ENCODE assay signal across 10 cellular contexts in genomic region chr6:128491041-128491642, GRCh38. TPM values are rescaled to one million over a fixed set of nuclear protein-coding genes. Genes with fewer than 3 reads are reported as not detected.
A peak's percentile ranks its signal among the peaks of the same experiment; 100 is the strongest.
DNase-seq lines count a peak whose midpoint lies in the region; ATAC-seq and TF ChIP-seq lines count a peak whose summit lies in the region.
"Had no signal": no experiment of that assay in that cellular context is flagged by ENCODE, and none has a peak within 500 bp of the region (broad histone marks: within the 10 kb centered on the region; RNA-seq: fewer than 3 reads in every experiment).

No MANE protein-coding gene starts in this region.

- peak overlapping the region; percentile 62 for H3K4me3 Mint-ChIP-seq in CD8-positive, alpha-beta T cell

- no peaks in the 10 kb centered on the region for H3K9me2 ChIP-seq in MM.1S (replicated peaks; ENCODE audit: insufficient read depth, low read length)

- 21 to 33% (median 24%) methylated on average over 3 of the region's 3 CpGs for WGBS in ovary, 3 donors

- no peak overlapping the region for H3K4me3 ChIP-seq in CD8-positive, alpha-beta T cell (ENCODE audit: low read depth, low read length)
- H3K4me3 ChIP-seq in SK-N-MC (peak overlapping the region; percentile 70), fibroblast of the aortic adventitia (ENCODE audit: low read depth, low read length) (peak overlapping the region; percentile 45), ovary (peak overlapping the region; percentile 27), MM.1S (ENCODE audit: low read length) (no peak overlapping the region)

- TF ChIP-seq CTCF in CD8-positive, alpha-beta T cell (IDR thresholded peaks at IDR 0.05) = no peak
- no peak for TF ChIP-seq CTCF in fibroblast of the aortic adventitia (IDR thresholded peaks at IDR 0.05; ENCODE audit: insufficient read depth, low read length)
- no peak for TF ChIP-seq CTCF in ovary (IDR thresholded peaks at IDR 0.05)
- TF ChIP-seq CTCF in MM.1S (IDR thresholded peaks at IDR 0.05; ENCODE audit: low read length) = no peak

- no peaks in the 10 kb centered on the region for H3K9me3 ChIP-seq in CD8-positive, alpha-beta T cell (ENCODE audit: low read length)
- no peaks in the 10 kb centered on the region for H3K9me3 ChIP-seq in SK-N-MC (ENCODE audit: low read depth, low read length)
- H3K9me3 ChIP-seq in ovary = no peaks in the 10 kb centered on the region
- no peaks in the 10 kb centered on the region for H3K9me3 ChIP-seq in MM.1S (replicated peaks; ENCODE audit: insufficient read depth, low read length)

- no peaks in the 10 kb centered on the region for H3K36me3 Mint-ChIP-seq in CD8-positive, alpha-beta T cell
- H3K36me3 Mint-ChIP-seq: activated naive CD4-positive, alpha-beta T cell treated with anti-CD3 and anti-CD28 coated beads, Interleukin-2, amount 50 U/mL, for 24 hours had no signal

- intact Hi-C loops in CD8-positive, alpha-beta T cell (cut with DNase I, micrococcal nuclease) = no loop called here
- intact Hi-C loops in ovary (cut with DNase I) = no loop called here

- no peaks in the 10 kb centered on the region for H3K27me3 ChIP-seq in CD8-positive, alpha-beta T cell (ENCODE audit: insufficient read depth, low read length)
- H3K27me3 ChIP-seq in ovary = no peaks in the 10 kb centered on the region
- H3K27me3 ChIP-seq in MM.1S (replicated peaks; ENCODE audit: insufficient read depth, low read length) = no peaks in the 10 kb centered on the region

- TF ChIP-seq POLR2A in ovary (IDR thresholded peaks at IDR 0.05) = no peak

- H3K4me1 Mint-ChIP-seq in CD8-positive, alpha-beta T cell (ENCODE audit: low read depth) = peaks cover 8% of the 10 kb centered on the region
- H3K4me1 Mint-ChIP-seq: activated naive CD4-positive, alpha-beta T cell treated with anti-CD3 and anti-CD28 coated beads, Interleukin-2, amount 50 U/mL, for 24 hours had no signal

- H3K9me3 Mint-ChIP-seq in CD8-positive, alpha-beta T cell = no peaks in the 10 kb centered on the region
- H3K9me3 Mint-ChIP-seq: activated naive CD4-positive, alpha-beta T cell treated with anti-CD3 and anti-CD28 coated beads, Interleukin-2, amount 50 U/mL, for 24 hours had no signal

- TF ChIP-seq EP300 in ovary (IDR thresholded peaks at IDR 0.05) = no peak

- no peaks in the 10 kb centered on the region for H3K79me2 ChIP-seq in MM.1S (ENCODE audit: low read length)

- H3K27ac Mint-ChIP-seq in CD8-positive, alpha-beta T cell = no peak overlapping the region
- H3K27ac Mint-ChIP-seq: activated naive CD4-positive, alpha-beta T cell treated with anti-CD3 and anti-CD28 coated beads, Interleukin-2, amount 50 U/mL, for 24 hours had no signal

- no peak overlapping the region for H3K27ac ChIP-seq in CD8-positive, alpha-beta T cell (ENCODE audit: low read depth, low read length)
- H3K27ac ChIP-seq in SK-N-MC (peak overlapping the region; percentile 74), ovary (no peak overlapping the region), MM.1S (ENCODE audit: low read length) (no peak overlapping the region)

- POLR2A ChIA-PET in CD8-positive, alpha-beta T cell (lab: Charles Lee) = no interaction called here

- H4K20me1 ChIP-seq in MM.1S (ENCODE audit: insufficient read depth, low read length) = no peaks in the 10 kb centered on the region

- no peaks in the 10 kb centered on the region for H3K36me3 ChIP-seq in CD8-positive, alpha-beta T cell (ENCODE audit: insufficient read depth, low read length)
- no peaks in the 10 kb centered on the region for H3K36me3 ChIP-seq in SK-N-MC (ENCODE audit: insufficient read depth, low read length)
- no peaks in the 10 kb centered on the region for H3K36me3 ChIP-seq in ovary
- no peaks in the 10 kb centered on the region for H3K36me3 ChIP-seq in MM.1S (replicated peaks; ENCODE audit: insufficient read depth, low read length)

- H3K4me2 ChIP-seq in MM.1S (ENCODE audit: low read depth, low read length) = no peak overlapping the region

- CTCF ChIA-PET in CD8-positive, alpha-beta T cell (lab: Charles Lee) = no interaction called here

- no peak for ATAC-seq in CD8-positive, alpha-beta T cell
- no peak for ATAC-seq in HG02981 (IDR thresholded peaks at IDR 0.05; ENCODE audit: unreplicated experiment)
- ATAC-seq in HG02763 (IDR thresholded peaks at IDR 0.05; ENCODE audit: unreplicated experiment) = no peak

- no peaks in the 10 kb centered on the region for H3K4me1 ChIP-seq in CD8-positive, alpha-beta T cell (ENCODE audit: insufficient read depth, low read length)
- H3K4me1 ChIP-seq in ovary (ENCODE audit: insufficient read depth) (peaks cover 9% of the 10 kb centered on the region), MM.1S (ENCODE audit: low read length) (no peaks in the 10 kb centered on the region)

- H3K9ac ChIP-seq in SK-N-MC (ENCODE audit: insufficient read length) = peak overlapping the region; percentile 49
- no peak overlapping the region for H3K9ac ChIP-seq in MM.1S (ENCODE audit: low read length)

- H2AFZ ChIP-seq in MM.1S (ENCODE audit: low read length) = no peak overlapping the region

- DNase-seq in CD8-positive, alpha-beta T cell = no peak
- no peak for DNase-seq in SK-N-MC (ENCODE audit: low read depth, low spot score)
- DNase-seq in fibroblast of the aortic adventitia (ENCODE audit: low read depth) = peak; percentile 45
- no peak for DNase-seq in ovary
- no peak for DNase-seq in MM.1S
- DNase-seq in SKM-1 treated with dmso at 0.1 percent for 144 hours (lab: John Stamatoyannopoulos, UW; ENCODE audit: unreplicated experiment) = no peak
- DNase-seq: NCI-H526 treated with DMSO at 0.1 percent for 48 hours had no signal

- H3F3A ChIP-seq in MM.1S (ENCODE audit: insufficient read depth, low read length) = no peaks in the 10 kb centered on the region

- H3K27me3 Mint-ChIP-seq in CD8-positive, alpha-beta T cell (ENCODE audit: low read depth) = peaks cover 8% of the 10 kb centered on the region

RNA-seq across cellular contexts. Expression of gene PTPRK, which starts 29.3 kb away (rescaled TPM):
- 10 to 100 TPM; 17.2 to 18.6 TPM for total RNA-seq in CD8-positive, alpha-beta T cell
- 27.1 and 70.2 TPM in 2 replicates for total RNA-seq in fibroblast of the aortic adventitia (ENCODE audit: low replicate concordance)
- total RNA-seq in ovary = 10 to 100 TPM; 39.9 to 50.7 (median 45.7) TPM
- polyA plus RNA-seq in ovary = 10 to 100 TPM; 24.0 to 31.1 TPM

Comparison
In these comparisons a context has a peak if more than half of its experiments do, and no peak if none do; other contexts are left out.
1. H3K4me3 ChIP-seq: peak in SK-N-MC (single experiment), fibroblast of the aortic adventitia (single experiment) and ovary (single experiment); none in CD8-positive, alpha-beta T cell (single experiment) and MM.1S (single experiment).